Comparison of ENCODE assay signal across 12 cellular contexts in genomic region chr3:197381371-197381770, GRCh38.
DNase-seq lines count a peak whose midpoint lies in the region; ATAC-seq and TF ChIP-seq lines count a peak whose summit lies in the region.
"Had no signal": no experiment of that assay in that cellular context is flagged by ENCODE, and none has a peak within 500 bp of the region (broad histone marks: within the 10 kb centered on the region; RNA-seq: fewer than 3 reads in every experiment).

No MANE protein-coding gene starts in this region.

- H3K36me3 Mint-ChIP-seq in nephron progenitor cell (ENCODE audit: low read depth): no peaks in the 10 kb centered on the region
- H3K36me3 Mint-ChIP-seq in type B pancreatic cell: no peaks in the 10 kb centered on the region

- H3K4me3 ChIP-seq in H7 (ENCODE audit: insufficient read depth, low read depth, low read length): no peak overlapping the region

- H3K27ac Mint-ChIP-seq in nephron progenitor cell (peak overlapping the region; percentile 2), type B pancreatic cell (peak overlapping the region; percentile 36)

- H3K4me3 Mint-ChIP-seq in nephron progenitor cell (no peak overlapping the region), type B pancreatic cell (no peak overlapping the region)

- H3K27me3 Mint-ChIP-seq in nephron progenitor cell (ENCODE audit: low read depth, poor library complexity) (no peaks in the 10 kb centered on the region), type B pancreatic cell (peaks cover 10% of the 10 kb centered on the region)

- no peaks in the 10 kb centered on the region for H3K27me3 ChIP-seq in H7 (ENCODE audit: control insufficient read depth, insufficient read depth, low read length)

- ATAC-seq in HG03095 (IDR thresholded peaks at IDR 0.05; ENCODE audit: unreplicated experiment) (no peak), HG02642 (IDR thresholded peaks at IDR 0.05; ENCODE audit: poor library complexity, unreplicated experiment) (no peak)
- ATAC-seq: Panc1 had no signal

- H3K36me3 ChIP-seq in H7 (replicated peaks; ENCODE audit: control insufficient read depth, insufficient read depth, low read length): no peaks in the 10 kb centered on the region

- DNase-seq in H7: peak; percentile 1
- peak; percentile 46 for DNase-seq in cerebellar cortex (ENCODE audit: low spot score)
- DNase-seq in nephron progenitor cell: no peak
- DNase-seq in type B pancreatic cell (ENCODE audit: extremely low spot score, unreplicated experiment): no peak
- DNase-seq in GM10266 (ENCODE audit: extremely low spot score): no peak
- DNase-seq: COR-L47, NCI-H1048, NCI-H1436 treated with DMSO at 0.1 percent for 48 hours, NCI-H2081 had no signal

- TF ChIP-seq CTCF in nephron progenitor cell (IDR thresholded peaks at IDR 0.05) (no peak), type B pancreatic cell (conservative IDR thresholded peaks at IDR 0.05) (no peak), GM10266 (IDR thresholded peaks at IDR 0.05; ENCODE audit: control insufficient read depth, insufficient read depth, low read depth, missing control alignments) (no peak)

- peaks cover 48% of the 10 kb centered on the region for H3K4me1 Mint-ChIP-seq in nephron progenitor cell
- peaks cover 11% of the 10 kb centered on the region for H3K4me1 Mint-ChIP-seq in type B pancreatic cell (ENCODE audit: unreplicated experiment)

- H3K9me3 Mint-ChIP-seq in nephron progenitor cell (no peaks in the 10 kb centered on the region), type B pancreatic cell (no peaks in the 10 kb centered on the region)

Comparison
In these comparisons a context has a peak if more than half of its experiments do, and no peak if none do; other contexts are left out.
1. DNase-seq: peak in H7 (single experiment) and cerebellar cortex (single experiment); none in nephron progenitor cell (single experiment), type B pancreatic cell (single experiment) and GM10266 (single experiment).